8 cellular contexts compared by ENCODE assay signal in the genomic region with DNA sequence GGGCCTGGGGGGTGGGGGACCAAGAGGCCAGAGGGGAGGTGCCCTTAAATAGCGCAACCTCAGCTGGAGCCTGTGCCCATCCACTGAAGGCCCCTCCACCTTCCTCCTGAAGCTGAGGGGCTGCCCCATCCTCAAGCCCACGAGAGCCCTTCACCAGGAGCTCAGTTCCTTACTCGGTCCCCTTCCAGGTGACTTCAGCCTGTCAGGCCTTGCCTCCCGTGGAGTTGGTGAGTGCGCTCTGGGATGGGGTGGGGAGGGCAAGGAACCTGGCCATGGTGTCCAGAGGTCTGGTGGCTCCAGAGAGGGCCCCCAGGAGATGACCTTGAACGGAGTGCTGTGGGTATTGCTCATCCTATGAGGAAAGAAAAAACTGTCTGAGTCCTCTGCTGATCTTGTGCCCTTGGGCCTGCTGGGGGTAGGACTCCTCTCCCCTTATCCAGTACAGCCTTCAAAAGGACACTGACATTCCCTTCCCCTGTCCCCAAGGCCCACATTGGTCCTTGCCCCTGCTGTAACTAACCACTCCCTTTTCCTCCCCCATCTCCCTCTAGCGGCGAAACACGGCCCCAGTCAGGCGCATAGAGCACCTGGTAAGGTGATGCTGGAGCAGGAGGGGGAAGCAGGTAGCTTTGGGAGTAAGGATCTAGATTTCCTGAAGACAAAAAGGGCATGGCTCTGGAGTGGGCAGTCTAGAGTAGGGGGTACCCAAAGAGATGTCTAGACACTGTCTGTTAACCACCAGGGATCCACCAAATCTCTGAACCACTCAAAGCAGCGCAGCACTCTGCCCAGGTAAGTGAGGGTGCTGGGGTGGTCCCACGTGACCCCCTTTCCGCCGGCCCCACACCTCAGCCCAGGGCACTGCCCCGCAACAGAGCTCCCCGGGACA. TPM values are rescaled to one million over a fixed set of nuclear protein-coding genes. Genes with fewer than 3 reads are reported as not detected.
DNase-seq lines count a peak whose midpoint lies in the region; ATAC-seq, FAIRE-seq and TF ChIP-seq lines count a peak whose summit lies in the region.

No MANE protein-coding gene starts in this region.

- H3K27ac ChIP-seq in Panc1 (ENCODE audit: low read length) (peak overlapping the region; percentile 93), cardiac muscle cell (no peak overlapping the region), pancreas (peak overlapping the region; percentile 82 to 99 (median 98))

- ATAC-seq in Panc1 = peak; percentile 38
- ATAC-seq in pancreas = peak; percentile 56 to 69 (median 59)
- ATAC-seq in HG03139 (IDR thresholded peaks at IDR 0.05; ENCODE audit: unreplicated experiment) = no peak

- TF ChIP-seq CTCF in AG09319 (IDR thresholded peaks at IDR 0.05; ENCODE audit: low read depth, low read length) (peak; percentile 64), HFF-Myc (IDR thresholded peaks at IDR 0.05; ENCODE audit: low read depth, low read length, missing control alignments) (peak; percentile 73), Panc1 (IDR thresholded peaks at IDR 0.05) (peak; percentile 80), cardiac muscle cell (IDR thresholded peaks at IDR 0.05; ENCODE audit: low read depth, low read length) (peak; percentile 76), pancreas (IDR thresholded peaks at IDR 0.05) (peak; percentile 50 to 55 (median 53))

- H3K27me3 ChIP-seq in Panc1 (ENCODE audit: control insufficient read depth, insufficient read depth, low read length) = no peaks in the 10 kb centered on the region
- no peaks in the 10 kb centered on the region for H3K27me3 ChIP-seq in cardiac muscle cell
- H3K27me3 ChIP-seq in pancreas = no peaks in the 10 kb centered on the region

- H3K36me3 Mint-ChIP-seq in activated naive CD8-positive, alpha-beta T cell = no peaks in the 10 kb centered on the region

- peaks cover 53% of the 10 kb centered on the region for H3K4me1 ChIP-seq in Panc1 (ENCODE audit: control insufficient read depth, insufficient read depth, low read length)
- H3K4me1 ChIP-seq in cardiac muscle cell (ENCODE audit: low read depth) = peaks cover 23% of the 10 kb centered on the region
- H3K4me1 ChIP-seq in pancreas = peaks cover 32 to 45% (median 43%) of the 10 kb centered on the region in 3 donors

- H3K9me3 Mint-ChIP-seq in activated naive CD8-positive, alpha-beta T cell (ENCODE audit: low read depth) = no peaks in the 10 kb centered on the region

- peak overlapping the region; percentile 88 for H3K27ac Mint-ChIP-seq in activated naive CD8-positive, alpha-beta T cell

- intact Hi-C loops in Panc1 (cut with micrococcal nuclease; ENCODE audit: unreplicated experiment) = no loop called here
- intact Hi-C loops in pancreas (cut with DNase I) = no loop called here

- CTCF ChIA-PET in Panc1 (lab: Charles Lee) = interaction anchor here (0.6 to 1.3 kb wide), 9 partner anchors 12 to 968 kb away, joined by 3 to 11 read pairs (median 4); a partner anchor contains a TSS

- H3K36me3 ChIP-seq in Panc1 (ENCODE audit: control insufficient read depth, insufficient read depth, low read length) (no peaks in the 10 kb centered on the region), cardiac muscle cell (no peaks in the 10 kb centered on the region), pancreas (no peaks in the 10 kb centered on the region)

- BruUV-seq in Panc1 (replicated peaks; lab: Mats Ljungman, UMichigan) = no TSS peak

- no peak for DNase-seq in AG09319 (ENCODE audit: extremely low read depth, low read depth)
- DNase-seq in HFF-Myc (ENCODE audit: extremely low read depth, low read depth) = no peak
- no peak for DNase-seq in Panc1 (ENCODE audit: low read depth, low spot score)
- DNase-seq in cardiac muscle cell (ENCODE audit: low read depth in 1 of 2, low spot score in 1 of 2) = peak; percentile 37
- peak in 5 of 6 donors; percentile 81 to 88 (median 87) for DNase-seq in pancreas
- no peak for DNase-seq in NOMO-1 (lab: John Stamatoyannopoulos, UW; ENCODE audit: unreplicated experiment in 2 of 2)

- 11 to 13% methylated on average over 16 of the region's 16 CpGs for WGBS in pancreas, 2 donors

- peaks cover 13% of the 10 kb centered on the region for H3K4me1 Mint-ChIP-seq in activated naive CD8-positive, alpha-beta T cell (ENCODE audit: low read depth)

- in situ Hi-C loops in Panc1 (cut with HindIII; ENCODE audit: low pct_unique_long_range_greater_than_20kb, low sequenced_read_pairs) = no loop called here

- peak overlapping the region; percentile 95 for H3K4me3 Mint-ChIP-seq in activated naive CD8-positive, alpha-beta T cell

- H3K27me3 Mint-ChIP-seq in activated naive CD8-positive, alpha-beta T cell = no peaks in the 10 kb centered on the region

- FAIRE-seq in pancreas (lab: Jason Lieb, UNC) = no peak

- H3K9me3 ChIP-seq in Panc1 (ENCODE audit: control insufficient read depth, insufficient read depth, low read depth, low read length) = no peaks in the 10 kb centered on the region
- no peaks in the 10 kb centered on the region for H3K9me3 ChIP-seq in cardiac muscle cell (ENCODE audit: low read depth)
- no peaks in the 10 kb centered on the region for H3K9me3 ChIP-seq in pancreas

- POLR2A ChIA-PET in Panc1 (lab: Charles Lee) = interaction anchor here (0.6 kb wide), 1 partner anchor 26 kb away, joined by 3 read pairs; a partner anchor contains a TSS

- H3K4me3 ChIP-seq in HFF-Myc (replicated peaks; ENCODE audit: low read depth, low read length) = peak overlapping the region; percentile 56
- peak overlapping the region; percentile 69 to 74 for H3K4me3 ChIP-seq in Panc1 (ENCODE audit: low read depth in 2 of 2, low read length in 2 of 2)
- peak overlapping the region; percentile 46 for H3K4me3 ChIP-seq in cardiac muscle cell
- H3K4me3 ChIP-seq in pancreas = peak overlapping the region; percentile 31 to 59 (median 36)

RNA-seq across cellular contexts. Expression of a gene that starts 3.6 kb away (rescaled TPM):
- 48.1 TPM for total RNA-seq in Panc1 (2021; ENCODE audit: unreplicated experiment)
- 49.1 TPM for polyA plus RNA-seq in Panc1 (2012; ENCODE audit: insufficient read length)
- 3.9 and 4.5 TPM in 2 replicates for total RNA-seq in cardiac muscle cell
- polyA plus RNA-seq in cardiac muscle cell = 2.2 and 5.1 TPM in 2 replicates
- 10 to 100 TPM; 22.7 to 52.6 (median 28.2) TPM for total RNA-seq in pancreas
- polyA plus RNA-seq in pancreas = 100 to 1,000 TPM; 135 to 183 TPM

RNA-seq across cellular contexts. Expression of a gene that starts 25.7 kb away (rescaled TPM):
- total RNA-seq in Panc1 (2021; ENCODE audit: unreplicated experiment) (25.0 TPM), cardiac muscle cell (14.8 and 15.8 TPM in 2 replicates), pancreas (10 to 100 TPM; 37.1 to 47.2 (median 40.1) TPM)
- polyA plus RNA-seq in Panc1 (2012; ENCODE audit: insufficient read length) = 28.5 TPM
- polyA plus RNA-seq in cardiac muscle cell (17.6 and 19.4 TPM in 2 replicates), pancreas (10 to 100 TPM; 25.7 to 36.1 TPM)

RNA-seq across cellular contexts. Expression of a gene that starts 44.0 kb away (rescaled TPM):
- total RNA-seq in Panc1 (2021; ENCODE audit: unreplicated experiment) = 4.7 TPM
- polyA plus RNA-seq in Panc1 (2012; ENCODE audit: insufficient read length) = 3.7 TPM
- total RNA-seq in cardiac muscle cell = 58.9 and 105 TPM in 2 replicates
- 75.4 and 109 TPM in 2 replicates for polyA plus RNA-seq in cardiac muscle cell
- 10 to 100 TPM in 3 of 6 donors, 1 to 10 TPM in 3; 2.2 to 21.8 (median 9.2) TPM for total RNA-seq in pancreas
- 10 to 100 TPM; 24.5 to 32.8 TPM for polyA plus RNA-seq in pancreas

RNA-seq across cellular contexts. Expression of a gene that starts 47.2 kb away (rescaled TPM):
- total RNA-seq in Panc1 (2021; ENCODE audit: unreplicated experiment) = 351 TPM
- 242 TPM for polyA plus RNA-seq in Panc1 (2012; ENCODE audit: insufficient read length)
- total RNA-seq in cardiac muscle cell = 374 and 722 TPM in 2 replicates
- 50.0 and 81.5 TPM in 2 replicates for polyA plus RNA-seq in cardiac muscle cell
- total RNA-seq in pancreas = 100 to 1,000 TPM; 343 to 522 (median 446) TPM
- 10 to 100 TPM; 72.8 to 88.6 TPM for polyA plus RNA-seq in pancreas

RNA-seq across cellular contexts. Expression of a gene that starts 49.8 kb away (rescaled TPM):
- total RNA-seq in Panc1 (2021; ENCODE audit: unreplicated experiment) (not detected), cardiac muscle cell (0.57 and 1.6 TPM in 2 replicates), pancreas (under 1 TPM in 2 of 6 donors, not detected in 4; 0.09 to 0.18 TPM)
- not detected for polyA plus RNA-seq in Panc1 (2012; ENCODE audit: insufficient read length)
- polyA plus RNA-seq in cardiac muscle cell (1.3 and 1.9 TPM in 2 replicates), pancreas (under 1 TPM; 0.15 to 0.54 TPM)

Comparison
In these comparisons a context has a peak if more than half of its experiments do, and no peak if none do; other contexts are left out.
1. DNase-seq: peak in cardiac muscle cell (2 of 2) and pancreas (5 of 6); none in AG09319 (single experiment), HFF-Myc (single experiment), Panc1 (single experiment) and NOMO-1 (0 of 2).
2. Peak in every context shown above with its lines, with median percentiles within 50 percentile points of each other: CTCF ChIP-seq and H3K4me3 ChIP-seq.